In genomic region chr13:78608254-78608704, GRCh38 we compare ENCODE assay signal across 8 cellular contexts. TPM values are rescaled to one million over a fixed set of nuclear protein-coding genes. Genes with fewer than 3 reads are reported as not detected.
DNase-seq lines count a peak whose midpoint lies in the region; ATAC-seq and TF ChIP-seq lines count a peak whose summit lies in the region.

No MANE protein-coding gene starts in this region.

- no peak overlapping the region for H3K27ac ChIP-seq in left ventricle myocardium inferior (replicated peaks)
- no peak overlapping the region for H3K27ac ChIP-seq in brain microvascular endothelial cell
- H3K27ac ChIP-seq in mesodermal cell (ENCODE audit: low read depth, low read length, severe bottlenecking) = no peak overlapping the region
- no peak overlapping the region for H3K27ac ChIP-seq in vagina

- intact Hi-C loops in left ventricle myocardium inferior (cut with micrococcal nuclease) (no loop called here), left ventricle myocardium superior (cut with micrococcal nuclease) (no loop called here), vagina (cut with DNase I) (no loop called here)

- TF ChIP-seq CTCF in left ventricle myocardium inferior (IDR thresholded peaks at IDR 0.05; ENCODE audit: borderline replicate concordance) (no peak), brain microvascular endothelial cell (IDR thresholded peaks at IDR 0.05; ENCODE audit: low read depth, low read length, missing control alignments) (no peak), vagina (IDR thresholded peaks at IDR 0.05) (no peak)

- DNase-seq in left ventricle myocardium inferior (no peak), left ventricle myocardium superior (no peak), brain microvascular endothelial cell (no peak), vagina (ENCODE audit: extremely low spot score in 2 of 2) (no peak), NCI-H1417 (lab: John Stamatoyannopoulos, UW) (no peak), NCI-H524 (lab: John Stamatoyannopoulos, UW) (no peak)
- DNase-seq in activated CD4-positive, CD25-positive, alpha-beta regulatory T cell treated with anti-CD3 and anti-CD28 coated beads, Interleukin-2, amount 50 U/mL, for 72 hours = no peak

- H3K36me3 ChIP-seq in left ventricle myocardium inferior (no peaks in the 10 kb centered on the region), brain microvascular endothelial cell (replicated peaks) (no peaks in the 10 kb centered on the region), mesodermal cell (ENCODE audit: control insufficient read depth, insufficient read depth, low read length) (no peaks in the 10 kb centered on the region), vagina (no peaks in the 10 kb centered on the region)

- ATAC-seq in left ventricle myocardium superior = no peak

- H3K4me1 ChIP-seq in left ventricle myocardium inferior (peaks cover 42% of the 10 kb centered on the region), mesodermal cell (ENCODE audit: control insufficient read depth, insufficient read depth, low read length, poor library complexity, severe bottlenecking) (peaks cover 4% of the 10 kb centered on the region), vagina (peaks cover 48% of the 10 kb centered on the region)

- peak overlapping the region; percentile 68 for H3K4me3 ChIP-seq in left ventricle myocardium inferior
- H3K4me3 ChIP-seq in brain microvascular endothelial cell (ENCODE audit: low read depth, low read length) = peak overlapping the region; percentile 47
- H3K4me3 ChIP-seq in mesodermal cell (ENCODE audit: extremely low read depth, insufficient read depth, low read length, poor library complexity, severe bottlenecking) = peak overlapping the region; percentile 35
- peak overlapping the region; percentile 50 to 56 for H3K4me3 ChIP-seq in vagina

- H3K27me3 ChIP-seq in left ventricle myocardium inferior (ENCODE audit: low read depth) (peaks cover 90% of the 10 kb centered on the region), brain microvascular endothelial cell (replicated peaks) (peaks cover 63% of the 10 kb centered on the region), vagina (peaks cover 47% of the 10 kb centered on the region)

- no peak for TF ChIP-seq POLR2A in vagina (IDR thresholded peaks at IDR 0.05)

- 2 to 3% methylated on average over 11 to 13 of the region's 16 CpGs for WGBS in mesodermal cell (ENCODE audit: insufficient coverage in 2 of 2), 2 experiments

- H3K9me3 ChIP-seq in left ventricle myocardium inferior (replicated peaks) (no peaks in the 10 kb centered on the region), mesodermal cell (ENCODE audit: control insufficient read depth, low read length) (no peaks in the 10 kb centered on the region), vagina (no peaks in the 10 kb centered on the region)

- in situ Hi-C loops in brain microvascular endothelial cell (cut with HindIII; ENCODE audit: low pct_ligation_motif_present, low sequenced_read_pairs) = no loop called here

RNA-seq across cellular contexts. Expression of gene POU4F1, which starts 4.9 kb away (rescaled TPM):
- total RNA-seq in left ventricle myocardium inferior = not detected
- not detected for total RNA-seq in left ventricle myocardium superior
- 0.37 TPM for polyA plus RNA-seq in mesodermal cell (2013, experiment 1 of 2)
- 0.46 TPM for polyA plus RNA-seq in mesodermal cell (2013, experiment 2 of 2)
- total RNA-seq in vagina = not detected

RNA-seq across cellular contexts. Expression of gene OBI1, which starts 50.7 kb away (rescaled TPM):
- total RNA-seq in left ventricle myocardium inferior (10.0 TPM), left ventricle myocardium superior (9.9 TPM), vagina (11.8 TPM)
- polyA plus RNA-seq in mesodermal cell (2013, experiment 1 of 2) = 16.5 TPM
- polyA plus RNA-seq in mesodermal cell (2013, experiment 2 of 2) = 15.6 TPM
